8 cellular contexts compared by ENCODE assay signal in the genomic region with DNA sequence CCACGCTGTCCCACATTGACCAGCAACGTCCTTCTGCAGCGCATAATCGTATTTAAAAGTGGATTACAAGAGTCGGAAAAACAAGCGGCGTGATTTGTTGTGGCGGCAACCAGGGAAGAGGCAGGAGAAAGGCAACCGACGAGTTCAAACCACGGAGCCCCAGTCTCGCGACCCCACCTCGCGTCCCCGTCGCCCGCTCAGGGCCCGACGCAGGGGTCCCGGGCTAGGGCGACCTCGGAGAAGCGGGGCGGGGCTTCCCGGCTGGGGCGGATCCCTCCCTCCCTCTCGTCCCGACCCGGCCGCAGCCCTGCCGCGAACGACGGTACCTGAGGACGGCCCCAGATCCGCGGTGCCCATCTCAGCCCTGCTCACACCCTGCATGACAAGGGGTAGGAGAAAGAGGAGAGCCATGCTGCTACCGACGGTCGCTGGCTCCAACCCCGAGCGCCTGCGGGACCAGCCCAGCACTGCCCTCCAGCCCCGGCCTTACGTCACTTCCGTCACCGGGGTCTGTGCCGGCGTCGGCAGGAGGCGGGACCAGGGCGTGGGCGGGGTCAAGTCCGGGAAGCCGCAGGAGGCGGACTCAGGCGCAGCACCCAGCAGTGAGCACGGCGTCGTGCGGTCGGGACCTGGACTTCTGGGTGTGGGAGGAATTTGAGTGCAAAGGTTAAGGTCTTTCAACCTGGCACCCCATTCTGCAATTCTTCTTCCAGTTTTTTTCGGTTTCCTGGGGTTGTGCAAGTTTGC. TPM values are rescaled to one million over a fixed set of nuclear protein-coding genes. Genes with fewer than 3 reads are reported as not detected.
DNase-seq lines count a peak whose midpoint lies in the region; ATAC-seq, FAIRE-seq and TF ChIP-seq lines count a peak whose summit lies in the region.

Gene IFNGR1 (minus strand): TSS at position 469 of the 747 bp plus-strand sequence. CDS start 58 bp downstream, at position 411.

- TF ChIP-seq POLR2A in GM18951 (IDR thresholded peaks at IDR 0.05; ENCODE audit: extremely low read depth, insufficient read depth, insufficient read length) = peak; percentile 86

- in situ Hi-C loops in GM18951 (cut with MboI; ENCODE audit: low sequenced_read_pairs, unreplicated experiment) = no loop called here

- peak within 1 kb of the TSS; percentile 95 for H3K4me3 Mint-ChIP-seq in WTC11

- H3K4me1 Mint-ChIP-seq in WTC11 = peaks cover 29% of the 10 kb centered on the region

- H3K27ac ChIP-seq in skin epidermis = peak within 1 kb of the TSS; percentile 86 to 100 (median 99)

- no peaks in the 10 kb centered on the region for H3K36me3 ChIP-seq in bronchial epithelial cell (ENCODE audit: control insufficient read depth, insufficient read depth, low read length)

- ATAC-seq in HG03175 (IDR thresholded peaks at IDR 0.05; ENCODE audit: unreplicated experiment) (peak; percentile 92), WTC11 (peak; percentile 96)

- POLR2A ChIA-PET in WTC11 (lab: Charles Lee) = no interaction called here

- TF ChIP-seq CTCF in WTC11 (IDR thresholded peaks at IDR 0.05) (no peak), bronchial epithelial cell (IDR thresholded peaks at IDR 0.05; ENCODE audit: insufficient read depth, low read length, severe bottlenecking) (no peak)

- peak; percentile 96 for DNase-seq in AG08395 (ENCODE audit: low spot score)
- DNase-seq in NCI-H345 (lab: John Stamatoyannopoulos, UW) = peak; percentile 92
- peak; percentile 96 for DNase-seq in WTC11 (ENCODE audit: low spot score)
- peak; percentile 84 for DNase-seq in bronchial epithelial cell (ENCODE audit: low read depth)

- no peaks in the 10 kb centered on the region for H3K27me3 ChIP-seq in bronchial epithelial cell (ENCODE audit: control insufficient read depth, insufficient read depth, low read length)

- no peaks in the 10 kb centered on the region for H3K36me3 Mint-ChIP-seq in WTC11

- no peaks in the 10 kb centered on the region; the same call in 1 of the 2 replicates for H3K9me3 Mint-ChIP-seq in WTC11

- H3K4me3 ChIP-seq in bronchial epithelial cell (ENCODE audit: low read depth, low read length) = peak within 1 kb of the TSS; percentile 80
- H3K4me3 ChIP-seq in iPS-18c (ENCODE audit: insufficient read depth, low read depth, low read length) = peak within 1 kb of the TSS; percentile 97
- peak within 1 kb of the TSS; percentile 66 to 91 (median 84) for H3K4me3 ChIP-seq in skin epidermis

- H3K27me3 Mint-ChIP-seq in WTC11 (ENCODE audit: low read depth) = no peaks in the 10 kb centered on the region

- H3K9me3 ChIP-seq in iPS-18c (ENCODE audit: control insufficient read depth, insufficient read depth, low read length) = no peaks in the 10 kb centered on the region

- peak within 1 kb of the TSS; percentile 96 for H3K27ac Mint-ChIP-seq in WTC11

- CTCF ChIA-PET in WTC11 (lab: Charles Lee) = no interaction called here

- FAIRE-seq in bronchial epithelial cell (lab: Jason Lieb, UNC) = no peak

TF ChIP-seq in WTC11, 78 proteins besides CTCF, POLR2A, EP300 and RAD21 (continues in another document):
- TF ChIP-seq, protein P1, sequence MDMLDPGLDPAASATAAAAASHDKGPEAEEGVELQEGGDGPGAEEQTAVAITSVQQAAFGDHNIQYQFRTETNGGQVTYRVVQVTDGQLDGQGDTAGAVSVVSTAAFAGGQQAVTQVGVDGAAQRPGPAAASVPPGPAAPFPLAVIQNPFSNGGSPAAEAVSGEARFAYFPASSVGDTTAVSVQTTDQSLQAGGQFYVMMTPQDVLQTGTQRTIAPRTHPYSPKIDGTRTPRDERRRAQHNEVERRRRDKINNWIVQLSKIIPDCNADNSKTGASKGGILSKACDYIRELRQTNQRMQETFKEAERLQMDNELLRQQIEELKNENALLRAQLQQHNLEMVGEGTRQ (CRISPR knock-in tag; IDR thresholded peaks at IDR 0.05) = no peak
- TF ChIP-seq FOXK1 (CRISPR knock-in tag; IDR thresholded peaks at IDR 0.05) (peak; percentile 65; the same call in 1 of the 2 replicates), SP1 (CRISPR knock-in tag; conservative IDR thresholded peaks at IDR 0.05) (peak; percentile 94), ZNF423 (CRISPR knock-in tag; IDR thresholded peaks at IDR 0.05) (peak; percentile 65), SMAD4 (CRISPR knock-in tag; IDR thresholded peaks at IDR 0.05) (no peak), ZNF317 (CRISPR knock-in tag; IDR thresholded peaks at IDR 0.05; ENCODE audit: borderline replicate concordance, low read depth) (no peak), TEAD1 (CRISPR knock-in tag; IDR thresholded peaks at IDR 0.05) (0 out of 2 replicates have a peak, but pooled peaks have one; percentile 6), ZNF263 (CRISPR knock-in tag; IDR thresholded peaks at IDR 0.05; ENCODE audit: low read depth) (no peak), FOXP1 (CRISPR knock-in tag; IDR thresholded peaks at IDR 0.05; ENCODE audit: borderline replicate concordance) (peak; percentile 76; the same call in 1 of the 2 replicates), PRDM15 (CRISPR knock-in tag; IDR thresholded peaks at IDR 0.05) (peak; percentile 55), ETV6 (CRISPR knock-in tag; IDR thresholded peaks at IDR 0.05) (0 out of 2 replicates have a peak, but pooled peaks have one; percentile 19), ZNF232 (CRISPR knock-in tag; IDR thresholded peaks at IDR 0.05) (0 out of 2 replicates have a peak, but pooled peaks have one; percentile 66), TP53 (CRISPR knock-in tag; IDR thresholded peaks at IDR 0.05) (no peak)
- TF ChIP-seq, protein P2, sequence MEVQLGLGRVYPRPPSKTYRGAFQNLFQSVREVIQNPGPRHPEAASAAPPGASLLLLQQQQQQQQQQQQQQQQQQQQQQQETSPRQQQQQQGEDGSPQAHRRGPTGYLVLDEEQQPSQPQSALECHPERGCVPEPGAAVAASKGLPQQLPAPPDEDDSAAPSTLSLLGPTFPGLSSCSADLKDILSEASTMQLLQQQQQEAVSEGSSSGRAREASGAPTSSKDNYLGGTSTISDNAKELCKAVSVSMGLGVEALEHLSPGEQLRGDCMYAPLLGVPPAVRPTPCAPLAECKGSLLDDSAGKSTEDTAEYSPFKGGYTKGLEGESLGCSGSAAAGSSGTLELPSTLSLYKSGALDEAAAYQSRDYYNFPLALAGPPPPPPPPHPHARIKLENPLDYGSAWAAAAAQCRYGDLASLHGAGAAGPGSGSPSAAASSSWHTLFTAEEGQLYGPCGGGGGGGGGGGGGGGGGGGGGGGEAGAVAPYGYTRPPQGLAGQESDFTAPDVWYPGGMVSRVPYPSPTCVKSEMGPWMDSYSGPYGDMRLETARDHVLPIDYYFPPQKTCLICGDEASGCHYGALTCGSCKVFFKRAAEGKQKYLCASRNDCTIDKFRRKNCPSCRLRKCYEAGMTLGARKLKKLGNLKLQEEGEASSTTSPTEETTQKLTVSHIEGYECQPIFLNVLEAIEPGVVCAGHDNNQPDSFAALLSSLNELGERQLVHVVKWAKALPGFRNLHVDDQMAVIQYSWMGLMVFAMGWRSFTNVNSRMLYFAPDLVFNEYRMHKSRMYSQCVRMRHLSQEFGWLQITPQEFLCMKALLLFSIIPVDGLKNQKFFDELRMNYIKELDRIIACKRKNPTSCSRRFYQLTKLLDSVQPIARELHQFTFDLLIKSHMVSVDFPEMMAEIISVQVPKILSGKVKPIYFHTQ (CRISPR knock-in tag; IDR thresholded peaks at IDR 0.05) = no peak

RNA-seq across cellular contexts. Expression of gene IFNGR1, which starts in this region (rescaled TPM):
- total RNA-seq in WTC11 (2021) (15.7 to 17.6 TPM (median 17.5 TPM) in 3 replicates), bronchial epithelial cell (83.5 and 94.6 TPM in 2 replicates)

Comparison
In these comparisons a context has a peak if more than half of its experiments do, and no peak if none do; other contexts are left out.
1. Peak in every context shown above with its lines: DNase-seq, ATAC-seq, H3K4me3 ChIP-seq and H3K27ac ChIP-seq.